In the genomic region with DNA sequence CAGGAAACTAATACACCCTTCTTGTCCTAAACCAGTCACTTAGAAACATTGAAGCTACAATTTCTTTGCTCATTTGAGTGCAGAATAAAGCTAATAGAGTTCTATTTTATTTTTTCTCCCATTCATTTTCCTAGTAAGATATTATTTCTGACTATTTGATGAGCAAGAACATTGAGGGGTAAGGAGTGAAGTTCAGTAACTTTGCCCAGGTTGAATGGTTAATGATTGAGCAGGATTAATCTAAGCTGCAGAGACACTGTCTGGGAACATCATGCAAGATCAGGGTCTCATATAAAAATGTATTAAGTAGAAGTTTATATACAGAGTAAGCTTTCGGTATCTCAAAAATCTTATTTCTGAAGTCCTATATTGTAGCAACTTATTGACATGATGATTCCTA, we compare ENCODE assay signal across 16 cellular contexts.
DNase-seq lines count a peak whose midpoint lies in the region; ATAC-seq and TF ChIP-seq lines count a peak whose summit lies in the region.
"Had no signal": no experiment of that assay in that cellular context is flagged by ENCODE, and none has a peak within 500 bp of the region (broad histone marks: within the 10 kb centered on the region; RNA-seq: fewer than 3 reads in every experiment).

No MANE protein-coding gene starts in this region.

- H3K4me1 Mint-ChIP-seq in mesothelial cell of epicardium: peaks cover 67% of the 10 kb centered on the region
- H3K4me1 Mint-ChIP-seq: CD4-positive, CD25-positive, alpha-beta regulatory T cell; IgD-negative memory B cell had no signal

- H3K4me3 ChIP-seq in heart left ventricle (no peak overlapping the region), right cardiac atrium (ENCODE audit: low read length) (no peak overlapping the region), gastrocnemius medialis (no peak overlapping the region)
- H3K4me3 ChIP-seq: BLaER1 treated with 17β-estradiol and CSF1 and Interleukin-3, amounts not matched to agents 10 nM and 100 nM; GM12878; GM23248 had no signal

- no peak for TF ChIP-seq CTCF in heart left ventricle (IDR thresholded peaks at IDR 0.05)
- no peak for TF ChIP-seq CTCF in VCaP (conservative IDR thresholded peaks at IDR 0.05)
- TF ChIP-seq CTCF in mesothelial cell of epicardium (IDR thresholded peaks at IDR 0.05; ENCODE audit: unreplicated experiment): no peak
- no peak for TF ChIP-seq CTCF in gastrocnemius medialis (IDR thresholded peaks at IDR 0.05 in 4 of 5, conservative IDR thresholded peaks at IDR 0.05 in 1 of 5)

- TF ChIP-seq POLR2A in heart left ventricle (IDR thresholded peaks at IDR 0.05): no peak
- no peak for TF ChIP-seq POLR2A in gastrocnemius medialis (IDR thresholded peaks at IDR 0.05)

- H3K27ac ChIP-seq in heart left ventricle (peak overlapping the region in 8 of 12 donors; percentile 48 to 93 (median 79)), right cardiac atrium (ENCODE audit: low read length) (no peak overlapping the region), VCaP (peak overlapping the region; percentile 94; the same call in 1 of the 2 replicates), gastrocnemius medialis (peak overlapping the region in 3 of 4 donors; percentile 56 to 77 (median 71))
- H3K27ac ChIP-seq: 22Rv1; BLaER1 treated with 17β-estradiol and CSF1 and Interleukin-3, amounts not matched to agents 10 nM and 100 nM; GM23248 had no signal

- H3K9me3 ChIP-seq in heart left ventricle (no peaks in the 10 kb centered on the region), right cardiac atrium (ENCODE audit: control insufficient read depth, low read length) (no peaks in the 10 kb centered on the region), gastrocnemius medialis (no peaks in the 10 kb centered on the region)
- H3K9me3 ChIP-seq: BLaER1 treated with 17β-estradiol and CSF1 and Interleukin-3, amounts not matched to agents 10 nM and 100 nM had no signal

- H3K27ac Mint-ChIP-seq in mesothelial cell of epicardium: peak overlapping the region; percentile 31
- H3K27ac Mint-ChIP-seq: CD4-positive, CD25-positive, alpha-beta regulatory T cell had no signal

- H3K27me3 ChIP-seq in heart left ventricle (no peaks in the 10 kb centered on the region), right cardiac atrium (ENCODE audit: control insufficient read depth, insufficient read depth) (no peaks in the 10 kb centered on the region), gastrocnemius medialis (no peaks in the 10 kb centered on the region)
- H3K27me3 ChIP-seq: BLaER1 treated with 17β-estradiol and CSF1 and Interleukin-3, amounts not matched to agents 10 nM and 100 nM had no signal

- H3K36me3 ChIP-seq in heart left ventricle (no peaks in the 10 kb centered on the region), gastrocnemius medialis (no peaks in the 10 kb centered on the region)
- H3K36me3 ChIP-seq: BLaER1 treated with 17β-estradiol and CSF1 and Interleukin-3, amounts not matched to agents 10 nM and 100 nM had no signal

- peaks cover 4% of the 10 kb centered on the region for H3K9me3 Mint-ChIP-seq in mesothelial cell of epicardium
- H3K9me3 Mint-ChIP-seq: IgD-negative memory B cell had no signal

- DNase-seq in heart left ventricle (no peak), right cardiac atrium (no peak), mesothelial cell of epicardium (ENCODE audit: low spot score in 2 of 2, unreplicated experiment in 2 of 2) (no peak), gastrocnemius medialis (no peak), SK-N-DZ (ENCODE audit: low spot score) (no peak), NCI-H510A treated with DMSO at 0.1 percent for 48 hours (lab: John Stamatoyannopoulos, UW) (no peak)
- DNase-seq: CD4-positive, CD25-positive, alpha-beta regulatory T cell; DMS53; GM23248 had no signal

- H3K4me1 ChIP-seq in heart left ventricle (peaks cover 3 to 83% (median 56%) of the 10 kb centered on the region in 12 donors), right cardiac atrium (ENCODE audit: control insufficient read depth, insufficient read depth, low read length) (peaks cover 23% of the 10 kb centered on the region), gastrocnemius medialis (peaks cover 64 to 75% of the 10 kb centered on the region in 2 donors)

- no peaks in the 10 kb centered on the region for H3K27me3 Mint-ChIP-seq in mesothelial cell of epicardium (ENCODE audit: low read depth)

- in situ Hi-C loops in gastrocnemius medialis (cut with MboI; ENCODE audit: low sequenced_read_pairs in 4 of 4): no loop called here

- WGBS in heart left ventricle, 4 donors: 90 to 100% (median 100%) methylated on average over 1 of the region's 1 CpG
- 96% methylated on average over 1 of the region's 1 CpG for WGBS in right cardiac atrium

- H3K4me3 Mint-ChIP-seq in mesothelial cell of epicardium: no peak overlapping the region
- H3K4me3 Mint-ChIP-seq: CD4-positive, CD25-positive, alpha-beta regulatory T cell had no signal

- intact Hi-C loops in heart left ventricle (cut with DNase I) (loop anchor here in 4 of 10 donors (5.0 to 10.0 kb wide), 2 partner anchors 73 to 209 kb away; no protein-coding TSS in a partner anchor), right cardiac atrium (cut with DNase I) (loop anchor here in 2 of 4 donors (10.0 kb wide), 2 partner anchors 71 to 99 kb away; a partner anchor contains a TSS), gastrocnemius medialis (cut with DNase I; ENCODE audit: low total_unique reads) (no loop called here)

- ATAC-seq in heart left ventricle (no peak), right cardiac atrium (no peak), gastrocnemius medialis (no peak), HG02870 (IDR thresholded peaks at IDR 0.05; ENCODE audit: unreplicated experiment) (no peak)
- ATAC-seq: GM12878, HCT116 had no signal

- no peaks in the 10 kb centered on the region for H3K36me3 Mint-ChIP-seq in mesothelial cell of epicardium
- H3K36me3 Mint-ChIP-seq: CD4-positive, CD25-positive, alpha-beta regulatory T cell had no signal
